Comparison of ENCODE assay signal across 8 cellular contexts in genomic region chr15:60423540-60423939, GRCh38. TPM values are rescaled to one million over a fixed set of nuclear protein-coding genes. Genes with fewer than 3 reads are reported as not detected.
DNase-seq lines count a peak whose midpoint lies in the region; ATAC-seq and TF ChIP-seq lines count a peak whose summit lies in the region.

No MANE protein-coding gene starts in this region.

- DNase-seq in AG09319 (ENCODE audit: extremely low read depth, low read depth) (peak; percentile 74), HT-29 (ENCODE audit: low spot score) (peak; percentile 82), astrocyte of the hippocampus (ENCODE audit: low read depth, low spot score) (peak; percentile 92), lung microvascular endothelial cell (ENCODE audit: low read depth in 2 of 2) (peak; percentile 69 to 86), AML-193 (lab: John Stamatoyannopoulos, UW) (no peak), NOMO-1 treated with dmso at 0.1 percent for 144 hours (lab: John Stamatoyannopoulos, UW; ENCODE audit: unreplicated experiment) (no peak)

- ATAC-seq in GM19328 (IDR thresholded peaks at IDR 0.05; ENCODE audit: unreplicated experiment) = no peak
- no peak for ATAC-seq in HG03045 (IDR thresholded peaks at IDR 0.05; ENCODE audit: unreplicated experiment)

- TF ChIP-seq CTCF in AG09319 (IDR thresholded peaks at IDR 0.05; ENCODE audit: low read depth, low read length) = no peak

RNA-seq across cellular contexts. Expression of gene ANXA2, which starts 25.8 kb away (rescaled TPM):
- total RNA-seq in HT-29 (2014; rRNA removed; shearing (Covaris generic)) = 1,535 and 1,670 TPM in 2 replicates
- 2,890 and 4,954 TPM in 2 replicates for total RNA-seq in lung microvascular endothelial cell

RNA-seq across cellular contexts. Expression of gene ICE2, which starts 55.4 kb away (rescaled TPM):
- total RNA-seq in HT-29 (2014; rRNA removed; shearing (Covaris generic)) = 12.3 and 30.7 TPM in 2 replicates
- total RNA-seq in lung microvascular endothelial cell = 24.6 and 32.7 TPM in 2 replicates

Comparison
In these comparisons a context has a peak if more than half of its experiments do, and no peak if none do; other contexts are left out.
1. DNase-seq: peak in AG09319 (single experiment), HT-29 (single experiment), astrocyte of the hippocampus (single experiment) and lung microvascular endothelial cell (2 of 2); none in AML-193 (0 of 2) and NOMO-1 treated with dmso at 0.1 percent for 144 hours (single experiment).